In genomic region chr4:47863486-47863885, GRCh38 we compare ENCODE assay signal across 32 cellular contexts.
"Had no signal": no experiment of that assay in that cellular context is flagged by ENCODE, and none has a peak within 500 bp of the region (broad histone marks: within the 10 kb centered on the region; RNA-seq: fewer than 3 reads in every experiment).

No MANE protein-coding gene starts in this region.

- H3K27ac ChIP-seq: body of pancreas, cardiac muscle cell, coronary artery, dorsolateral prefrontal cortex, gastrocnemius medialis, hepatocyte, neutrophil, pancreas, psoas muscle, sigmoid colon, testis, transverse colon had no signal

- H3K4me3 ChIP-seq: body of pancreas, cardiac muscle cell, coronary artery, dorsolateral prefrontal cortex, gastrocnemius medialis, hepatocyte, pancreas, psoas muscle, sigmoid colon, testis, transverse colon had no signal

- H3K27me3 Mint-ChIP-seq: activated naive CD8-positive, alpha-beta T cell; naive B cell had no signal

- H3K4me2 ChIP-seq: hepatocyte had no signal

- H3K4me3 Mint-ChIP-seq: activated naive CD8-positive, alpha-beta T cell; activated T-cell treated with anti-CD3 and anti-CD28 coated beads, Interleukin-2, amount 50 U/mL, for 72 hours; naive B cell; nephron progenitor cell had no signal

- H3K27me3 ChIP-seq: body of pancreas, cardiac muscle cell, dorsolateral prefrontal cortex, gastrocnemius medialis, hepatocyte, neutrophil, pancreas, sigmoid colon, testis, transverse colon had no signal

- H2AFZ ChIP-seq: hepatocyte had no signal

- DNase-seq: activated CD4-positive, alpha-beta T cell treated with anti-CD3 and anti-CD28 coated beads for 4 hours; activated CD4-positive, alpha-beta T cell treated with anti-CD3 and anti-CD28 coated beads, Interleukin-2, amount 50 U/mL, for 4 hours; activated CD4-positive, CD25-positive, alpha-beta regulatory T cell; activated naive CD4-positive, alpha-beta T cell treated with Interleukin-2 at 50 U/mL for 16 hours; activated T-cell treated with anti-CD3 and anti-CD28 coated beads for 4 hours; activated T-cell treated with anti-CD3 and anti-CD28 coated beads, Interleukin-2, amount 50 U/mL, for 72 hours; anterior cingulate cortex; body of pancreas; cerebellar nuclear complex; dorsolateral prefrontal cortex; effector memory CD4-positive, alpha-beta T cell; erythroblast; gastrocnemius medialis; glutamatergic neuron; left cardiac atrium; left ventricle myocardium superior; naive B cell; nephron progenitor cell; pancreas; psoas muscle; sigmoid colon; stimulated activated CD4-positive, alpha-beta T cell treated with anti-CD3 and anti-CD28 coated beads, Interleukin-15, amount 100 ng/mL, for 24 hours; stimulated activated naive CD4-positive, alpha-beta T cell treated with Interleukin-2 at 50 U/mL for 16 hours; testis; transverse colon had no signal

- H3K4me1 ChIP-seq: body of pancreas, gastrocnemius medialis, pancreas, psoas muscle, testis, transverse colon had no signal

- H3K9me3 Mint-ChIP-seq: activated T-cell treated with anti-CD3 and anti-CD28 coated beads, Interleukin-2, amount 50 U/mL, for 72 hours had no signal

- H3K36me3 ChIP-seq: cardiac muscle cell, gastrocnemius medialis had no signal

- H3K4me1 Mint-ChIP-seq: naive B cell, nephron progenitor cell had no signal

- ATAC-seq: activated T-cell treated with anti-CD3 and anti-CD28 coated beads, Interleukin-2, amount 50 U/mL, for 72 hours; body of pancreas; gastrocnemius medialis; left cardiac atrium; left ventricle myocardium superior; pancreas; psoas muscle had no signal

- H3K27ac Mint-ChIP-seq: activated naive CD8-positive, alpha-beta T cell; activated T-cell treated with anti-CD3 and anti-CD28 coated beads, Interleukin-2, amount 50 U/mL, for 72 hours; naive B cell had no signal

- H3K79me2 ChIP-seq: hepatocyte had no signal

- FAIRE-seq: keratinocyte, pancreas, urothelium cell line had no signal

- H3K9me3 ChIP-seq: body of pancreas, gastrocnemius medialis, neutrophil, pancreas, psoas muscle, sigmoid colon, testis, transverse colon had no signal
